Comparison of ENCODE assay signal across 1 cellular context in genomic region chr3:194584435-194584776, GRCh38.
TF ChIP-seq lines count a peak whose summit lies in the region.

No MANE protein-coding gene starts in this region.

TF ChIP-seq in HCT116, 20 proteins besides CTCF, POLR2A, EP300 and RAD21 (continued from another document):
- TF ChIP-seq ZBTB33 (IDR thresholded peaks at IDR 0.05; ENCODE audit: extremely low read depth, insufficient replicate concordance, low read length), result no peak
